Comparison of ENCODE assay signal across 8 cellular contexts in genomic region chr21:35932232-35932911, GRCh38.
DNase-seq lines count a peak whose midpoint lies in the region; TF ChIP-seq lines count a peak whose summit lies in the region.

No MANE protein-coding gene starts in this region.

- no peaks in the 10 kb centered on the region for H3K36me3 ChIP-seq in right atrium auricular region

- H3K27ac ChIP-seq in right atrium auricular region = peak overlapping the region; percentile 71 to 93

- no peaks in the 10 kb centered on the region for H3K27me3 ChIP-seq in right atrium auricular region

- no peak for TF ChIP-seq CTCF in right atrium auricular region (IDR thresholded peaks at IDR 0.05)

- H3K4me1 ChIP-seq in right atrium auricular region = peaks cover 0 to 23% of the 10 kb centered on the region in 2 donors

- H3K9me3 ChIP-seq in right atrium auricular region = no peaks in the 10 kb centered on the region

- DNase-seq in activated CD4-positive, alpha-beta T cell treated with anti-CD3 and anti-CD28 coated beads for 48 hours = peak; percentile 49
- no peak for DNase-seq in activated CD4-positive, alpha-beta T cell treated with anti-CD3 and anti-CD28 coated beads, Interleukin-2, amount 50 U/mL, for 1 hour
- DNase-seq in HCEC 1CT (peak; percentile 94), NCI-H146 (lab: John Stamatoyannopoulos, UW) (peak; percentile 76), right atrium auricular region (ENCODE audit: low spot score) (peak; percentile 77), NCI-H526 treated with DMSO at 0.1 percent for 48 hours (lab: John Stamatoyannopoulos, UW) (no peak)
- peak; percentile 24 for DNase-seq in activated naive CD4-positive, alpha-beta T cell treated with anti-CD3 and anti-CD28 coated beads, Interleukin-2, amount 50 U/mL, for 16 hours
- DNase-seq in stimulated activated CD4-positive, alpha-beta T cell treated with anti-CD3 and anti-CD28 coated beads, Interleukin-4, amount 100 ng/mL, for 24 hours = peak; percentile 15

- H3K4me3 ChIP-seq in right atrium auricular region = no peak overlapping the region

Comparison
In these comparisons a context has a peak if more than half of its experiments do, and no peak if none do; other contexts are left out.
1. DNase-seq: peak in activated CD4-positive, alpha-beta T cell treated with anti-CD3 and anti-CD28 coated beads for 48 hours (single experiment), HCEC 1CT (single experiment), NCI-H146 (single experiment), activated naive CD4-positive, alpha-beta T cell treated with anti-CD3 and anti-CD28 coated beads, Interleukin-2, amount 50 U/mL, for 16 hours (single experiment), right atrium auricular region (single experiment) and stimulated activated CD4-positive, alpha-beta T cell treated with anti-CD3 and anti-CD28 coated beads, Interleukin-4, amount 100 ng/mL, for 24 hours (single experiment); none in activated CD4-positive, alpha-beta T cell treated with anti-CD3 and anti-CD28 coated beads, Interleukin-2, amount 50 U/mL, for 1 hour (single experiment) and NCI-H526 treated with DMSO at 0.1 percent for 48 hours (single experiment).